ENCODE assay signal across 8 cellular contexts in the genomic region with DNA sequence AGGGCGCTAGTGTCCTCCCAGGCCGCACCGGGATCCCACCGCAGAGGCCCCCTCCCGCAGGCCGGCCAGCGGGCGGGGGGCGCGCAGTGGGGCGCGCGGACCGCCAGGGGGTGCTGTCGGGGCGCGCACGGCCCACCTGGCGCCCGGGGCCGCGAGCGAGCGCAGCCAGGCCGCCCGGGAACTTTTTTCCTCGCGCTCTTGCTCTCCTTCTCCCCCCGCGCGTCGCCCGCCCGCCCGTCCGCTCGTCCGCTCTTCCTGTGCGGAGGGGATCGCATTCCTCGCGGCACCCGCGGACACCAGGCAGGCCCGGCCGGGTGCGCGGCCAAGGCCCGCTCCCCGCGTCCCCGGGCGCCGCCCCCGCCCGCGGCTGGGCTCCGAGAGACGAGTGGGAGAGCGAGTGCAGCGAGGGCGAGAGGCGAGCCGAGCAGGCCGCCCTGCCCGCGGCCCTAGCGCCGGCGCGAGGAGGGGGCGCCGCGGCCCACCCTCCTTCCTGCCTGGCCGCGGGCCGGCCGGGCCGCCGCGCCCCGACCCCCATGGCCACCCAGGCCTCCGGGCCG. TPM values are rescaled to one million over a fixed set of nuclear protein-coding genes. Genes with fewer than 3 reads are reported as not detected.
DNase-seq lines count a peak whose midpoint lies in the region; ATAC-seq and TF ChIP-seq lines count a peak whose summit lies in the region.

A gene with protein sequence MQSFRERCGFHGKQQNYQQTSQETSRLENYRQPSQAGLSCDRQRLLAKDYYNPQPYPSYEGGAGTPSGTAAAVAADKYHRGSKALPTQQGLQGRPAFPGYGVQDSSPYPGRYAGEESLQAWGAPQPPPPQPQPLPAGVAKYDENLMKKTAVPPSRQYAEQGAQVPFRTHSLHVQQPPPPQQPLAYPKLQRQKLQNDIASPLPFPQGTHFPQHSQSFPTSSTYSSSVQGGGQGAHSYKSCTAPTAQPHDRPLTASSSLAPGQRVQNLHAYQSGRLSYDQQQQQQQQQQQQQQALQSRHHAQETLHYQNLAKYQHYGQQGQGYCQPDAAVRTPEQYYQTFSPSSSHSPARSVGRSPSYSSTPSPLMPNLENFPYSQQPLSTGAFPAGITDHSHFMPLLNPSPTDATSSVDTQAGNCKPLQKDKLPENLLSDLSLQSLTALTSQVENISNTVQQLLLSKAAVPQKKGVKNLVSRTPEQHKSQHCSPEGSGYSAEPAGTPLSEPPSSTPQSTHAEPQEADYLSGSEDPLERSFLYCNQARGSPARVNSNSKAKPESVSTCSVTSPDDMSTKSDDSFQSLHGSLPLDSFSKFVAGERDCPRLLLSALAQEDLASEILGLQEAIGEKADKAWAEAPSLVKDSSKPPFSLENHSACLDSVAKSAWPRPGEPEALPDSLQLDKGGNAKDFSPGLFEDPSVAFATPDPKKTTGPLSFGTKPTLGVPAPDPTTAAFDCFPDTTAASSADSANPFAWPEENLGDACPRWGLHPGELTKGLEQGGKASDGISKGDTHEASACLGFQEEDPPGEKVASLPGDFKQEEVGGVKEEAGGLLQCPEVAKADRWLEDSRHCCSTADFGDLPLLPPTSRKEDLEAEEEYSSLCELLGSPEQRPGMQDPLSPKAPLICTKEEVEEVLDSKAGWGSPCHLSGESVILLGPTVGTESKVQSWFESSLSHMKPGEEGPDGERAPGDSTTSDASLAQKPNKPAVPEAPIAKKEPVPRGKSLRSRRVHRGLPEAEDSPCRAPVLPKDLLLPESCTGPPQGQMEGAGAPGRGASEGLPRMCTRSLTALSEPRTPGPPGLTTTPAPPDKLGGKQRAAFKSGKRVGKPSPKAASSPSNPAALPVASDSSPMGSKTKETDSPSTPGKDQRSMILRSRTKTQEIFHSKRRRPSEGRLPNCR (N-terminal part only) (plus strand): TSS at position 272 of the 557 bp plus-strand sequence. CDS start 111,491 bp downstream, outside the sequence.

- peaks cover 0 to 3% (median 0%) of the 10 kb centered on the region in 3 donors for H3K36me3 Mint-ChIP-seq in CD8-positive, alpha-beta memory T cell
- H3K36me3 Mint-ChIP-seq in activated T-helper 17 cell treated with anti-CD3 and anti-CD28 coated beads, Interleukin-2, amount 50 U/mL, for 72 hours (ENCODE audit: low read depth) = no peaks in the 10 kb centered on the region
- H3K36me3 Mint-ChIP-seq in naive B cell = no peaks in the 10 kb centered on the region

- no peaks in the 10 kb centered on the region for H3K36me3 ChIP-seq in CD8-positive, alpha-beta memory T cell (ENCODE audit: insufficient read depth, low read length)

- CTCF ChIA-PET in CD8-positive, alpha-beta memory T cell (lab: Charles Lee) = interaction anchor here (0.7 to 3.4 kb wide), 20 partner anchors 9 to 353 kb away, joined by 3 to 18 read pairs (median 4); no protein-coding TSS in a partner anchor

- H3K4me1 Mint-ChIP-seq in CD8-positive, alpha-beta memory T cell = peaks cover 24 to 42% (median 35%) of the 10 kb centered on the region in 3 donors
- H3K4me1 Mint-ChIP-seq in activated T-helper 17 cell treated with anti-CD3 and anti-CD28 coated beads, Interleukin-2, amount 50 U/mL, for 72 hours = peaks cover 8% of the 10 kb centered on the region
- peaks cover 16 to 33% (median 32%) of the 10 kb centered on the region in 3 donors for H3K4me1 Mint-ChIP-seq in naive B cell

- H3K9me3 Mint-ChIP-seq in CD8-positive, alpha-beta memory T cell = no peaks in the 10 kb centered on the region
- H3K9me3 Mint-ChIP-seq in activated T-helper 17 cell treated with anti-CD3 and anti-CD28 coated beads, Interleukin-2, amount 50 U/mL, for 72 hours = no peaks in the 10 kb centered on the region
- no peaks in the 10 kb centered on the region for H3K9me3 Mint-ChIP-seq in naive B cell

- peak; percentile 72 for ATAC-seq in activated T-helper 17 cell treated with anti-CD3 and anti-CD28 coated beads, Interleukin-2, amount 50 U/mL, for 72 hours (replicated peaks)
- ATAC-seq in naive B cell (ENCODE audit: low read depth in 2 of 2) = peak; percentile 48 to 60

- peaks cover 0 to 2% of the 10 kb centered on the region in 2 donors for H3K27me3 Mint-ChIP-seq in CD8-positive, alpha-beta memory T cell
- H3K27me3 Mint-ChIP-seq in activated T-helper 17 cell treated with anti-CD3 and anti-CD28 coated beads, Interleukin-2, amount 50 U/mL, for 72 hours = no peaks in the 10 kb centered on the region
- H3K27me3 Mint-ChIP-seq in naive B cell = peaks cover 0 to 7% (median 4%) of the 10 kb centered on the region in 3 donors

- TF ChIP-seq RAD21 in Ishikawa (IDR thresholded peaks at IDR 0.05; ENCODE audit: low read depth) = peak; percentile 65; the same call in 1 of the 2 replicates

- no peaks in the 10 kb centered on the region for H3K27me3 ChIP-seq in CD8-positive, alpha-beta memory T cell (ENCODE audit: insufficient read depth, low read length, poor library complexity, severe bottlenecking)

- H3K27ac Mint-ChIP-seq in CD8-positive, alpha-beta memory T cell = peak within 1 kb of the TSS; percentile 80 to 97 (median 86)
- H3K27ac Mint-ChIP-seq in activated T-helper 17 cell treated with anti-CD3 and anti-CD28 coated beads, Interleukin-2, amount 50 U/mL, for 72 hours = peak within 1 kb of the TSS; percentile 54
- peak within 1 kb of the TSS; percentile 83 to 96 (median 92) for H3K27ac Mint-ChIP-seq in naive B cell

- H3K4me3 Mint-ChIP-seq in CD8-positive, alpha-beta memory T cell = peak within 1 kb of the TSS; percentile 84 to 98 (median 89)
- H3K4me3 Mint-ChIP-seq in activated T-helper 17 cell treated with anti-CD3 and anti-CD28 coated beads, Interleukin-2, amount 50 U/mL, for 72 hours = peak within 1 kb of the TSS; percentile 80
- peak within 1 kb of the TSS; percentile 87 to 95 (median 89) for H3K4me3 Mint-ChIP-seq in naive B cell

- POLR2A ChIA-PET in CD8-positive, alpha-beta memory T cell (lab: Charles Lee) = interaction anchor here (0.6 to 2.1 kb wide), 6 partner anchors 11 to 238 kb away, joined by 3 to 8 read pairs (median 4); partner anchors contain the start of gene SREBF1

- TF ChIP-seq CTCF in GM20000 (IDR thresholded peaks at IDR 0.05; ENCODE audit: extremely low read depth, missing control alignments) (peak; percentile 97), fibroblast of mammary gland (conservative IDR thresholded peaks at IDR 0.05; ENCODE audit: control insufficient read depth, insufficient read depth, low read depth, low read length) (no peak)

- peaks cover 31% of the 10 kb centered on the region for H3K4me1 ChIP-seq in CD8-positive, alpha-beta memory T cell (ENCODE audit: insufficient read depth, low read length)

- H3K4me3 ChIP-seq in CD8-positive, alpha-beta memory T cell (ENCODE audit: low read length) = peak within 1 kb of the TSS; percentile 66
- H3K4me3 ChIP-seq in fibroblast of mammary gland (ENCODE audit: control insufficient read depth, low read depth, low read length) = peak within 1 kb of the TSS; percentile 65

- H3K27ac ChIP-seq in CD8-positive, alpha-beta memory T cell (ENCODE audit: low read depth, low read length) = peak within 1 kb of the TSS; percentile 67

- no peaks in the 10 kb centered on the region for H3K9me3 ChIP-seq in CD8-positive, alpha-beta memory T cell (ENCODE audit: low read length)

- DNase-seq in CD8-positive, alpha-beta memory T cell = peak; percentile 63 to 80 (median 76)
- DNase-seq in GM20000 (ENCODE audit: low spot score) (peak; percentile 92), RPMI7951 (ENCODE audit: low read depth) (peak; percentile 82), fibroblast of mammary gland (ENCODE audit: low read depth) (peak; percentile 72), naive B cell (peak; percentile 78)
- DNase-seq in stimulated activated naive CD4-positive, alpha-beta T cell (lab: John Stamatoyannopoulos, UW) = peak; percentile 62 to 84 (median 70)

- TF ChIP-seq EP300 in Ishikawa (IDR thresholded peaks at IDR 0.05; ENCODE audit: borderline replicate concordance) = no peak

TF ChIP-seq in Ishikawa, 13 proteins besides CTCF, POLR2A, EP300 and RAD21:
- TF ChIP-seq ZBTB7A (IDR thresholded peaks at IDR 0.05; ENCODE audit: low read depth) (peak; percentile 90), MAX (IDR thresholded peaks at IDR 0.05) (0 out of 2 replicates have a peak, but pooled peaks have one; percentile 45), TCF12 (IDR thresholded peaks at IDR 0.05; ENCODE audit: low read depth) (no peak), TEAD4 (IDR thresholded peaks at IDR 0.05) (peak; percentile 36)

RNA-seq across cellular contexts. Expression of the gene that starts here (rescaled TPM):
- total RNA-seq in CD8-positive, alpha-beta memory T cell = 10 to 100 TPM; 19.7 to 20.2 TPM
- polyA plus RNA-seq in CD8-positive, alpha-beta memory T cell = 5.6 TPM
- 2.8 and 3.2 TPM in 2 replicates for total RNA-seq in RPMI7951 (2014; rRNA removed; shearing (Covaris generic))
- total RNA-seq in activated T-helper 17 cell treated with anti-CD3 and anti-CD28 coated beads, Interleukin-2, amount 50 U/mL, for 72 hours = 10 to 100 TPM in 1 of 2 donors, 1 to 10 TPM in 1; 7.0 to 16.0 TPM
- 1 to 10 TPM; 1.9 to 3.8 (median 2.6) TPM for polyA plus RNA-seq in naive B cell (ENCODE audit: low read depth in 6 of 6)

Comparison
In these comparisons a context has a peak if more than half of its experiments do, and no peak if none do; other contexts are left out.
1. Peak in every context shown above with its lines: DNase-seq, ATAC-seq, H3K4me3 ChIP-seq and H3K27ac ChIP-seq.